In genomic region chr18:36186461-36187137, GRCh38 we compare ENCODE assay signal across 8 cellular contexts. TPM values are rescaled to one million over a fixed set of nuclear protein-coding genes. Genes with fewer than 3 reads are reported as not detected.
DNase-seq lines count a peak whose midpoint lies in the region; ATAC-seq and TF ChIP-seq lines count a peak whose summit lies in the region.

No MANE protein-coding gene starts in this region.

- TF ChIP-seq EP300 in gastroesophageal sphincter (IDR thresholded peaks at IDR 0.05): no peak

- H3K9me3 Mint-ChIP-seq in CD14-positive monocyte: peaks cover 0 to 5% (median 0%) of the 10 kb centered on the region in 7 donors

- H3K79me2 ChIP-seq in parathyroid adenoma: no peaks in the 10 kb centered on the region

- H3K9me3 ChIP-seq in gastroesophageal sphincter (no peaks in the 10 kb centered on the region), parathyroid adenoma (ENCODE audit: control insufficient read depth, low read length) (no peaks in the 10 kb centered on the region)

- H3K9ac ChIP-seq in parathyroid adenoma: no peak overlapping the region

- H3K27me3 ChIP-seq in gastroesophageal sphincter (no peaks in the 10 kb centered on the region), parathyroid adenoma (ENCODE audit: control insufficient read depth, insufficient read depth, low read length) (no peaks in the 10 kb centered on the region)

- H3K4me1 Mint-ChIP-seq in CD14-positive monocyte: peaks cover 18% of the 10 kb centered on the region

- no peak for DNase-seq in CD14-positive monocyte (ENCODE audit: low spot score)
- peak; percentile 8 for DNase-seq in activated CD4-positive, alpha-beta T cell treated with anti-CD3 and anti-CD28 coated beads, Interleukin-2, amount 50 U/mL, for 1 hour
- DNase-seq in SKM-1 (lab: John Stamatoyannopoulos, UW; ENCODE audit: unreplicated experiment): no peak
- no peak for DNase-seq in activated gamma-delta T cell (lab: John Stamatoyannopoulos, UW)

- intact Hi-C loops in CD14-positive monocyte (cut with micrococcal nuclease): no loop called here

- TF ChIP-seq CTCF in CD14-positive monocyte (IDR thresholded peaks at IDR 0.05): no peak
- no peak for TF ChIP-seq CTCF in gastroesophageal sphincter (IDR thresholded peaks at IDR 0.05)
- TF ChIP-seq CTCF in parathyroid adenoma (IDR thresholded peaks at IDR 0.05): peak; percentile 15

- peaks cover 30 to 67% (median 47%) of the 10 kb centered on the region in 3 donors for H3K27me3 Mint-ChIP-seq in CD14-positive monocyte (ENCODE audit: low read depth in 3 of 3)

- peak overlapping the region; percentile 80 for H3K4me2 ChIP-seq in parathyroid adenoma (ENCODE audit: low read length)

- ATAC-seq in HG02642 (IDR thresholded peaks at IDR 0.05; ENCODE audit: poor library complexity, unreplicated experiment) (peak; percentile 7), gastroesophageal sphincter (peak; percentile 29), GM18861 (IDR thresholded peaks at IDR 0.05; ENCODE audit: unreplicated experiment) (no peak)

- peak overlapping the region; percentile 82 for H2AFZ ChIP-seq in parathyroid adenoma

- H3K4me3 ChIP-seq in gastroesophageal sphincter (peak overlapping the region; percentile 70 to 74), parathyroid adenoma (ENCODE audit: low read depth, low read length) (peak overlapping the region; percentile 67)

- TF ChIP-seq POLR2A in gastroesophageal sphincter (IDR thresholded peaks at IDR 0.05): no peak

- peak overlapping the region; percentile 88 to 95 for H3K4me3 Mint-ChIP-seq in CD14-positive monocyte

- H3K27ac Mint-ChIP-seq in CD14-positive monocyte: peak overlapping the region in 1 of 7 donors; percentile 60

- no CpG with 5 or more reads among the region's 42 CpGs for WGBS in gastroesophageal sphincter (ENCODE audit: low coverage in 1 of 2), 2 donors

- H3K36me3 Mint-ChIP-seq in CD14-positive monocyte: peaks cover 0 to 4% of the 10 kb centered on the region in 2 donors

- peaks cover 0 to 25% (median 8%) of the 10 kb centered on the region in 3 donors for H3K4me1 ChIP-seq in gastroesophageal sphincter
- peaks cover 5% of the 10 kb centered on the region for H3K4me1 ChIP-seq in parathyroid adenoma

- H3K27ac ChIP-seq in gastroesophageal sphincter (peak overlapping the region in 2 of 4 donors; percentile 49 to 69), parathyroid adenoma (no peak overlapping the region)

- H3K36me3 ChIP-seq in gastroesophageal sphincter (no peaks in the 10 kb centered on the region), parathyroid adenoma (ENCODE audit: control insufficient read depth, insufficient read depth, low read length) (no peaks in the 10 kb centered on the region)

RNA-seq across cellular contexts. Expression of gene MOCOS, which starts 0.7 kb away (rescaled TPM):
- under 1 TPM in 1 of 2 donors, not detected in 1; 0.05 TPM for polyA plus RNA-seq in CD14-positive monocyte
- 1 to 10 TPM; 1.3 to 2.1 (median 1.7) TPM for total RNA-seq in gastroesophageal sphincter

RNA-seq across cellular contexts. Expression of gene ELP2, which starts 56.9 kb away (rescaled TPM):
- 10 to 100 TPM; 27.1 to 52.5 TPM for polyA plus RNA-seq in CD14-positive monocyte
- total RNA-seq in gastroesophageal sphincter: 10 to 100 TPM; 35.6 to 74.1 (median 65.1) TPM

RNA-seq across cellular contexts. Expression of gene SLC39A6, which starts 57.5 kb away (rescaled TPM):
- polyA plus RNA-seq in CD14-positive monocyte: 10 to 100 TPM; 16.8 to 20.1 TPM
- 10 to 100 TPM; 24.1 to 49.2 (median 36.5) TPM for total RNA-seq in gastroesophageal sphincter
